In the genomic region with DNA sequence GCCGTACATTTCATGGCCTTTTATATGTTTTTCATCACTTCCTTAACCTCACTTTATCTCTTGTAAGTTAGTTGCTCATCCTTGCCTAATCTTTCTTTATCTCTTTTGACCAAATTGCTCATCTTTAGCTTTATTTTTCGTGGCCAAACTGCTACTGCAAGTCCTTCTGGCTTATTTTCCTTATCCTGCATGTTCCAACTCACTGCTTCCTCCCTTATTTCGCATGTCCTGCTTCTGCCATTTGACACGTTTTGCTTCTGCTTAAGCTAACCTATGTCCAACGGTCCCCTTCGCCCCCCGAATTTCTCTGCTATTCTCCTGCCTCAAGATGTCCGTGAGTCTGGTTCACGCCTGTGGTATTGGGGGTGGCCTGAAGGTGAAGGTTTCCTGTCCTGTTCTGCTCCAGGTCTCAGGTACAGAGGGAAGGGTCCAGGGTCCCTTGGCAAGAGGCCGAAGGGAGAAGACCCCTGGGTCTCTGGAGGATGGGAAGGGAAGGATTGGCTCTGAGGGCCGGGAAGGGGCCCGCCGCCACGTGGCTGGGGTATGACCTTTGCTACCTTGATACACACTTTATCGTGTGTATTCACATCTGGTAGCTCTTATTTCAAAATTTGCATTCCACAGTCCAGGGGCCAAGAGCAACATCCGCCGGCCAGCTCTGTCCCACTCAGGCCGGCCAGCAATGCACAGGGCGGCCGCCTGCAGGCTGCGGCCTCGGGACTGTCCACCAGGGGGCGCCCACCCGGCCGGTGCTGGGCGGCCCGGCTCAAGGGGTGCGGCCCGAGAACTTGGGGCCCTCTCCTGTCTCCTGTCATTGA, we compare ENCODE assay signal across 1 cellular context.
A peak's percentile ranks its signal among the peaks of the same experiment; 100 is the strongest.
TF ChIP-seq lines count a peak whose summit lies in the region.

No MANE protein-coding gene starts in this region.

TF ChIP-seq in K562, 482 proteins besides CTCF, POLR2A, EP300 and RAD21 (continued from another document and continues in another):
- TF ChIP-seq ATF6 (CRISPR knock-in tag; IDR thresholded peaks at IDR 0.05) (no peak), RAD51 (IDR thresholded peaks at IDR 0.05; ENCODE audit: borderline replicate concordance, low read depth) (no peak), RBM17 (IDR thresholded peaks at IDR 0.05; ENCODE audit: borderline replicate concordance, low read depth, low read length) (no peak), ATF4 (CRISPR knock-in tag; IDR thresholded peaks at IDR 0.05) (peak; percentile 73), ZNF212 (CRISPR knock-in tag; IDR thresholded peaks at IDR 0.05) (no peak), LCOR (CRISPR knock-in tag; IDR thresholded peaks at IDR 0.05) (peak; percentile 99), COPS2 (conservative IDR thresholded peaks at IDR 0.05) (no peak), ATF1 (CRISPR knock-in tag; IDR thresholded peaks at IDR 0.05) (no peak), ATF1 (tag; IDR thresholded peaks at IDR 0.05) (peak; percentile 52; the same call in 1 of the 2 replicates), NUFIP1 (IDR thresholded peaks at IDR 0.05; ENCODE audit: partially characterized antibody) (no peak), FOXJ3 (CRISPR knock-in tag; IDR thresholded peaks at IDR 0.05) (no peak), FOXP4 (CRISPR knock-in tag; IDR thresholded peaks at IDR 0.05; ENCODE audit: borderline replicate concordance) (peak; percentile 82; the same call in 1 of the 2 replicates), MCM2 (IDR thresholded peaks at IDR 0.05; ENCODE audit: low read depth) (no peak), NCOR1 (IDR thresholded peaks at IDR 0.05) (peak; percentile 88), SREBF1 (IDR thresholded peaks at IDR 0.05; ENCODE audit: borderline replicate concordance, low read depth, low read length) (no peak), NR0B1 (IDR thresholded peaks at IDR 0.05; ENCODE audit: partially characterized antibody) (no peak), ESRRA (IDR thresholded peaks at IDR 0.05; ENCODE audit: borderline replicate concordance, low read depth) (peak; percentile 42), BCOR (IDR thresholded peaks at IDR 0.05) (peak; percentile 3; the same call in 1 of the 2 replicates), NR2C2 (CRISPR knock-in tag; IDR thresholded peaks at IDR 0.05) (peak; percentile 62), NR2C2 (tag; IDR thresholded peaks at IDR 0.05) (peak; percentile 69), ZNF224 (CRISPR knock-in tag; IDR thresholded peaks at IDR 0.05) (no peak; the same call in 1 of the 2 replicates), SRSF7 (optimal IDR thresholded peaks at IDR 0.05; ENCODE audit: low read depth, low read length) (no peak), ZNF232 (CRISPR knock-in tag; IDR thresholded peaks at IDR 0.05) (no peak), ZNF583 (CRISPR knock-in tag; IDR thresholded peaks at IDR 0.05) (no peak), SOX6 (IDR thresholded peaks at IDR 0.05) (peak; percentile 88), ZNF696 (CRISPR knock-in tag; conservative IDR thresholded peaks at IDR 0.05) (no peak), CCNT2 (IDR thresholded peaks at IDR 0.05; ENCODE audit: borderline replicate concordance, extremely low read depth, insufficient read length, low read depth, low read length) (peak; percentile 76), MBD2 (IDR thresholded peaks at IDR 0.05; ENCODE audit: borderline replicate concordance, low read depth) (no peak; the same call in 1 of the 2 replicates), NFATC3 (IDR thresholded peaks at IDR 0.05) (no peak), EWSR1 (IDR thresholded peaks at IDR 0.05; ENCODE audit: borderline replicate concordance, low read depth, partially characterized antibody) (no peak), ZNF354B (CRISPR knock-in tag; IDR thresholded peaks at IDR 0.05) (peak; percentile 88), ZNF311 (CRISPR knock-in tag; IDR thresholded peaks at IDR 0.05) (no peak), POU5F1 (IDR thresholded peaks at IDR 0.05; ENCODE audit: borderline replicate concordance, low read depth, low read length, partially characterized antibody) (no peak), POLR3A (IDR thresholded peaks at IDR 0.05; ENCODE audit: borderline replicate concordance, extremely low read depth, insufficient read depth, insufficient read length) (no peak), ATF7 (IDR thresholded peaks at IDR 0.05) (no peak; the same call in 1 of the 2 replicates), NR1H2 (CRISPR knock-in tag; IDR thresholded peaks at IDR 0.05) (no peak), NCOA1 (IDR thresholded peaks at IDR 0.05; ENCODE audit: low read depth) (peak; percentile 83)
- TF ChIP-seq, protein P1, sequence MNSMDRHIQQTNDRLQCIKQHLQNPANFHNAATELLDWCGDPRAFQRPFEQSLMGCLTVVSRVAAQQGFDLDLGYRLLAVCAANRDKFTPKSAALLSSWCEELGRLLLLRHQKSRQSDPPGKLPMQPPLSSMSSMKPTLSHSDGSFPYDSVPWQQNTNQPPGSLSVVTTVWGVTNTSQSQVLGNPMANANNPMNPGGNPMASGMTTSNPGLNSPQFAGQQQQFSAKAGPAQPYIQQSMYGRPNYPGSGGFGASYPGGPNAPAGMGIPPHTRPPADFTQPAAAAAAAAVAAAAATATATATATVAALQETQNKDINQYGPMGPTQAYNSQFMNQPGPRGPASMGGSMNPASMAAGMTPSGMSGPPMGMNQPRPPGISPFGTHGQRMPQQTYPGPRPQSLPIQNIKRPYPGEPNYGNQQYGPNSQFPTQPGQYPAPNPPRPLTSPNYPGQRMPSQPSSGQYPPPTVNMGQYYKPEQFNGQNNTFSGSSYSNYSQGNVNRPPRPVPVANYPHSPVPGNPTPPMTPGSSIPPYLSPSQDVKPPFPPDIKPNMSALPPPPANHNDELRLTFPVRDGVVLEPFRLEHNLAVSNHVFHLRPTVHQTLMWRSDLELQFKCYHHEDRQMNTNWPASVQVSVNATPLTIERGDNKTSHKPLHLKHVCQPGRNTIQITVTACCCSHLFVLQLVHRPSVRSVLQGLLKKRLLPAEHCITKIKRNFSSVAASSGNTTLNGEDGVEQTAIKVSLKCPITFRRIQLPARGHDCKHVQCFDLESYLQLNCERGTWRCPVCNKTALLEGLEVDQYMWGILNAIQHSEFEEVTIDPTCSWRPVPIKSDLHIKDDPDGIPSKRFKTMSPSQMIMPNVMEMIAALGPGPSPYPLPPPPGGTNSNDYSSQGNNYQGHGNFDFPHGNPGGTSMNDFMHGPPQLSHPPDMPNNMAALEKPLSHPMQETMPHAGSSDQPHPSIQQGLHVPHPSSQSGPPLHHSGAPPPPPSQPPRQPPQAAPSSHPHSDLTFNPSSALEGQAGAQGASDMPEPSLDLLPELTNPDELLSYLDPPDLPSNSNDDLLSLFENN (IDR thresholded peaks at IDR 0.05; ENCODE audit: low read depth in 2 of 2, low read length in 2 of 2): 0 out of 4 replicates have a peak, but pooled peaks of 1 of the 2 experiments have one; percentile 4
- TF ChIP-seq, protein P2, sequence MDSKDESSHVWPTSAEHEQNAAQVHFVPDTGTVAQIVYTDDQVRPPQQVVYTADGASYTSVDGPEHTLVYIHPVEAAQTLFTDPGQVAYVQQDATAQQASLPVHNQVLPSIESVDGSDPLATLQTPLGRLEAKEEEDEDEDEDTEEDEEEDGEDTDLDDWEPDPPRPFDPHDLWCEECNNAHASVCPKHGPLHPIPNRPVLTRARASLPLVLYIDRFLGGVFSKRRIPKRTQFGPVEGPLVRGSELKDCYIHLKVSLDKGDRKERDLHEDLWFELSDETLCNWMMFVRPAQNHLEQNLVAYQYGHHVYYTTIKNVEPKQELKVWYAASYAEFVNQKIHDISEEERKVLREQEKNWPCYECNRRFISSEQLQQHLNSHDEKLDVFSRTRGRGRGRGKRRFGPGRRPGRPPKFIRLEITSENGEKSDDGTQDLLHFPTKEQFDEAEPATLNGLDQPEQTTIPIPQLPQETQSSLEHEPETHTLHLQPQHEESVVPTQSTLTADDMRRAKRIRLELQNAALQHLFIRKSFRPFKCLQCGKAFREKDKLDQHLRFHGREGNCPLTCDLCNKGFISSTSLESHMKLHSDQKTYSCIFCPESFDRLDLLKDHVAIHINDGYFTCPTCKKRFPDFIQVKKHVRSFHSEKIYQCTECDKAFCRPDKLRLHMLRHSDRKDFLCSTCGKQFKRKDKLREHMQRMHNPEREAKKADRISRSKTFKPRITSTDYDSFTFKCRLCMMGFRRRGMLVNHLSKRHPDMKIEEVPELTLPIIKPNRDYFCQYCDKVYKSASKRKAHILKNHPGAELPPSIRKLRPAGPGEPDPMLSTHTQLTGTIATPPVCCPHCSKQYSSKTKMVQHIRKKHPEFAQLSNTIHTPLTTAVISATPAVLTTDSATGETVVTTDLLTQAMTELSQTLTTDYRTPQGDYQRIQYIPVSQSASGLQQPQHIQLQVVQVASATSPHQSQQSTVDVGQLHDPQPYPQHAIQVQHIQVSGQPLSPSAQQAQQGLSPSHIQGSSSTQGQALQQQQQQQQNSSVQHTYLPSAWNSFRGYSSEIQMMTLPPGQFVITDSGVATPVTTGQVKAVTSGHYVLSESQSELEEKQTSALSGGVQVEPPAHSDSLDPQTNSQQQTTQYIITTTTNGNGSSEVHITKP (IDR thresholded peaks at IDR 0.05; ENCODE audit: partially characterized antibody): peak; percentile 20
- TF ChIP-seq, protein P3, sequence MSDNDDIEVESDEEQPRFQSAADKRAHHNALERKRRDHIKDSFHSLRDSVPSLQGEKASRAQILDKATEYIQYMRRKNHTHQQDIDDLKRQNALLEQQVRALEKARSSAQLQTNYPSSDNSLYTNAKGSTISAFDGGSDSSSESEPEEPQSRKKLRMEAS (CRISPR knock-in tag; IDR thresholded peaks at IDR 0.05): peak; percentile 81
